18 cellular contexts compared by ENCODE assay signal in the genomic region with DNA sequence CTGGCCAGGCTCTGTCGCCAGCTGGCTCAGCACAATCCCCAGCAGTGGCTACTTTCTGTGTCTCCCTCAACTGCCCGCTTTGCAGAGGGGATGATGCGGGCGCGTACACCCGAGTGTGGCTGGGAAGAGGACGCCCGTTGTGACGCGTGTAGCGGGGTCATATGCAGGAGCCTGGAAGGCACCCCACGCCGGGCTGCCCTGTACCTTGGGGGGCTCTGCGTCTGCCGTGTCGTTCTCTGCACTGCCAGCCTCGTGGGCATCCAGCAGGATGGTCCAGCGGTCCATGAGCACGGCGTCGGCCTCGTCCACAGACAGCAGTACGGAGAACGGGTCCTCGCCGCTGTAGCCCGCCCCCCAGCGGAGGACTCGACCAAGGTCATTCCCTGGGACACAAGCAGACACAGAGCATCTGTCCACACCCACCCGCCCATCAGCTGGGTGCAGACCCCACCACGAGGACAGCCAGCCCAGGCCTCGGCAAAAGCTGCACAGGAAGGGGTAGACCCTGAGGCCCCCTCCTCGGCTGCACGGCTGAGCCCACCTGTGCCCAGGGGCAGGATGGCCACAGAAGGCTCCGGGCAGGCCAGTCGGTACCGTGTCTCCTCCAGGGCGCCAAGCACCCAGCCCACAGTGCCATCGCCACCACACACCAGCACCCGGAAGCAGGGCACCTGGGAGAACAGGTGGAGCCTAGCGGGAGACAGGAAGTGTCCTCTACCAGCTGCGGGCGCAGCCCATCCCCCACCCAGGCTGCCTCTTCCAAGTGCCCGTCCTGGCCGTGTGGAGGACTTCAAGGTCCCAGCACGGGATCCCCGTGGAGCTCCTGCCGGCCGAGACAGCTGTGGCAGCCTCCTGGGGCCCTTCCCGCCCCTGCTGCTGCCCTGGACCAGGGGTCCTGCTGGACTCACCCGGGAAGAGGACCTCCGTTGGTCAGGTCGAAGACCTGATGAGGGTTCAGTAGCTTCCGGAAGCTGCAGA. TPM values are rescaled to one million over a fixed set of nuclear protein-coding genes. Genes with fewer than 3 reads are reported as not detected.
A peak's percentile ranks its signal among the peaks of the same experiment; 100 is the strongest.
DNase-seq lines count a peak whose midpoint lies in the region; FAIRE-seq and TF ChIP-seq lines count a peak whose summit lies in the region.
"Had no signal": no experiment of that assay in that cellular context is flagged by ENCODE, and none has a peak within 500 bp of the region (broad histone marks: within the 10 kb centered on the region; RNA-seq: fewer than 3 reads in every experiment).

No MANE protein-coding gene starts in this region.

- H3K4me1 ChIP-seq in HEK293 (ENCODE audit: control insufficient read depth, insufficient read depth, low read length) (no peaks in the 10 kb centered on the region), kidney (ENCODE audit: control insufficient read depth in 1 of 2, insufficient read depth in 1 of 2, low read depth in 1 of 2, low read length in 2 of 2) (no peaks in the 10 kb centered on the region)
- H3K4me1 ChIP-seq: right lobe of liver had no signal

- peak; percentile 90 for DNase-seq in COR-L47 (lab: John Stamatoyannopoulos, UW)
- DNase-seq in NCI-H69 (lab: John Stamatoyannopoulos, UW): peak; percentile 78
- peak; percentile 76 for DNase-seq in kidney
- no peak for DNase-seq in HuH-7.5 (ENCODE audit: low spot score)
- no peak for DNase-seq in RCC 7860 (ENCODE audit: low spot score)
- DNase-seq in hypothalamus (lab: John Stamatoyannopoulos, UW): no peak
- DNase-seq: activated CD8-positive, alpha-beta memory T cell treated with anti-CD3 and anti-CD28 coated beads for 24 hours; brain microvascular endothelial cell; CD4-positive, CD25-positive, alpha-beta regulatory T cell; effector CD4-positive, alpha-beta T cell; MM.1S; nephron progenitor cell; right lobe of liver; stimulated activated CD4-positive, alpha-beta T cell treated with anti-CD3 and anti-CD28 coated beads, Interleukin-4, amount 100 ng/mL, for 1 hour had no signal

- FAIRE-seq in kidney (lab: Jason Lieb, UNC): no peak
- no peak for FAIRE-seq in RCC 7860 (lab: Jason Lieb, UNC)
- FAIRE-seq: GM12892 had no signal

- intact Hi-C loops in kidney (cut with DNase I): no loop called here

- no peak overlapping the region for H3K9ac ChIP-seq in kidney (ENCODE audit: low read length in 2 of 2)

- no peak overlapping the region for H3K4me3 ChIP-seq in HEK293 (ENCODE audit: low read depth, low read length)
- no peak overlapping the region for H3K4me3 ChIP-seq in kidney (ENCODE audit: low read length in 2 of 2)
- H3K4me3 ChIP-seq: right lobe of liver, tibial artery had no signal

- TF ChIP-seq CTCF in HEK293 (tag by site-specific recombination; IDR thresholded peaks at IDR 0.05): no peak
- TF ChIP-seq CTCF in kidney (IDR thresholded peaks at IDR 0.05; ENCODE audit: borderline replicate concordance, extremely low read depth, insufficient read depth): no peak

- H3K9me3 ChIP-seq in HEK293 (ENCODE audit: control insufficient read depth, insufficient read depth, low read depth, low read length) (no peaks in the 10 kb centered on the region), kidney (ENCODE audit: control insufficient read depth in 1 of 2, low read length in 2 of 2) (no peaks in the 10 kb centered on the region)
- H3K9me3 ChIP-seq: right lobe of liver, tibial artery had no signal

- CTCF ChIA-PET in HEK293 (lab: Yijun Ruan, JAX): no interaction called here

- POLR2A ChIA-PET in HEK293 (lab: Yijun Ruan, JAX): interaction anchor here (0.6 to 2.0 kb wide), 2 partner anchors 14 to 566 kb away, joined by 3 to 4 read pairs; no protein-coding TSS in a partner anchor

- H3K27ac ChIP-seq in HEK293 (ENCODE audit: extremely low read depth, low read depth, low read length) (no peak overlapping the region), kidney (ENCODE audit: low read depth in 2 of 2, low read length in 2 of 2) (no peak overlapping the region)
- H3K27ac ChIP-seq: brain microvascular endothelial cell, right lobe of liver, tibial artery had no signal

- peaks cover 0 to 81% of the 10 kb centered on the region in 2 experiments; a peak in 1 of 3 replicates for H3K36me3 ChIP-seq in HEK293 (ENCODE audit: control insufficient read depth in 2 of 2, insufficient read depth in 1 of 2, low read length in 2 of 2)
- no peaks in the 10 kb centered on the region for H3K36me3 ChIP-seq in kidney (ENCODE audit: control insufficient read depth in 1 of 2, insufficient read depth in 2 of 2, low read length in 2 of 2)

TF ChIP-seq in HEK293, 187 proteins besides CTCF, POLR2A, EP300 and RAD21:
- TF ChIP-seq, protein P1, sequence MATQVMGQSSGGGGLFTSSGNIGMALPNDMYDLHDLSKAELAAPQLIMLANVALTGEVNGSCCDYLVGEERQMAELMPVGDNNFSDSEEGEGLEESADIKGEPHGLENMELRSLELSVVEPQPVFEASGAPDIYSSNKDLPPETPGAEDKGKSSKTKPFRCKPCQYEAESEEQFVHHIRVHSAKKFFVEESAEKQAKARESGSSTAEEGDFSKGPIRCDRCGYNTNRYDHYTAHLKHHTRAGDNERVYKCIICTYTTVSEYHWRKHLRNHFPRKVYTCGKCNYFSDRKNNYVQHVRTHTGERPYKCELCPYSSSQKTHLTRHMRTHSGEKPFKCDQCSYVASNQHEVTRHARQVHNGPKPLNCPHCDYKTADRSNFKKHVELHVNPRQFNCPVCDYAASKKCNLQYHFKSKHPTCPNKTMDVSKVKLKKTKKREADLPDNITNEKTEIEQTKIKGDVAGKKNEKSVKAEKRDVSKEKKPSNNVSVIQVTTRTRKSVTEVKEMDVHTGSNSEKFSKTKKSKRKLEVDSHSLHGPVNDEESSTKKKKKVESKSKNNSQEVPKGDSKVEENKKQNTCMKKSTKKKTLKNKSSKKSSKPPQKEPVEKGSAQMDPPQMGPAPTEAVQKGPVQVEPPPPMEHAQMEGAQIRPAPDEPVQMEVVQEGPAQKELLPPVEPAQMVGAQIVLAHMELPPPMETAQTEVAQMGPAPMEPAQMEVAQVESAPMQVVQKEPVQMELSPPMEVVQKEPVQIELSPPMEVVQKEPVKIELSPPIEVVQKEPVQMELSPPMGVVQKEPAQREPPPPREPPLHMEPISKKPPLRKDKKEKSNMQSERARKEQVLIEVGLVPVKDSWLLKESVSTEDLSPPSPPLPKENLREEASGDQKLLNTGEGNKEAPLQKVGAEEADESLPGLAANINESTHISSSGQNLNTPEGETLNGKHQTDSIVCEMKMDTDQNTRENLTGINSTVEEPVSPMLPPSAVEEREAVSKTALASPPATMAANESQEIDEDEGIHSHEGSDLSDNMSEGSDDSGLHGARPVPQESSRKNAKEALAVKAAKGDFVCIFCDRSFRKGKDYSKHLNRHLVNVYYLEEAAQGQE (tag by site-specific recombination; IDR thresholded peaks at IDR 0.05): no peak
- TF ChIP-seq, protein P2, sequence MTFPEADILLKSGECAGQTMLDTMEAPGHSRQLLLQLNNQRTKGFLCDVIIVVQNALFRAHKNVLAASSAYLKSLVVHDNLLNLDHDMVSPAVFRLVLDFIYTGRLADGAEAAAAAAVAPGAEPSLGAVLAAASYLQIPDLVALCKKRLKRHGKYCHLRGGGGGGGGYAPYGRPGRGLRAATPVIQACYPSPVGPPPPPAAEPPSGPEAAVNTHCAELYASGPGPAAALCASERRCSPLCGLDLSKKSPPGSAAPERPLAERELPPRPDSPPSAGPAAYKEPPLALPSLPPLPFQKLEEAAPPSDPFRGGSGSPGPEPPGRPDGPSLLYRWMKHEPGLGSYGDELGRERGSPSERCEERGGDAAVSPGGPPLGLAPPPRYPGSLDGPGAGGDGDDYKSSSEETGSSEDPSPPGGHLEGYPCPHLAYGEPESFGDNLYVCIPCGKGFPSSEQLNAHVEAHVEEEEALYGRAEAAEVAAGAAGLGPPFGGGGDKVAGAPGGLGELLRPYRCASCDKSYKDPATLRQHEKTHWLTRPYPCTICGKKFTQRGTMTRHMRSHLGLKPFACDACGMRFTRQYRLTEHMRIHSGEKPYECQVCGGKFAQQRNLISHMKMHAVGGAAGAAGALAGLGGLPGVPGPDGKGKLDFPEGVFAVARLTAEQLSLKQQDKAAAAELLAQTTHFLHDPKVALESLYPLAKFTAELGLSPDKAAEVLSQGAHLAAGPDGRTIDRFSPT (tag by site-specific recombination; IDR thresholded peaks at IDR 0.05): peak; percentile 35; the same call in 1 of the 2 replicates

RNA-seq across cellular contexts. Expression of gene DGKQ, which starts 10.8 kb away (rescaled TPM):
- total RNA-seq in kidney: 13.7 TPM
- 3.5 TPM for polyA plus RNA-seq in kidney (ENCODE audit: insufficient read depth, low read depth, low replicate concordance)

RNA-seq across cellular contexts. Expression of gene IDUA, which starts 24.3 kb away (rescaled TPM):
- 58.5 TPM for total RNA-seq in kidney
- polyA plus RNA-seq in kidney (ENCODE audit: insufficient read depth, low read depth, low replicate concordance): 11.9 TPM

RNA-seq across cellular contexts. Expression of gene TMEM175, which starts 30.3 kb away (rescaled TPM):
- total RNA-seq in kidney: 31.1 TPM
- 26.0 TPM for polyA plus RNA-seq in kidney (ENCODE audit: insufficient read depth, low read depth, low replicate concordance)

RNA-seq across cellular contexts. Expression of gene GAK, which starts 30.4 kb away (rescaled TPM):
- total RNA-seq in kidney: 124 TPM
- 92.0 TPM for polyA plus RNA-seq in kidney (ENCODE audit: insufficient read depth, low read depth, low replicate concordance)

RNA-seq across cellular contexts. Expression of gene SLC26A1, which starts 30.7 kb away (rescaled TPM):
- total RNA-seq in kidney: 2.9 TPM
- polyA plus RNA-seq in kidney (ENCODE audit: insufficient read depth, low read depth, low replicate concordance): 10.2 TPM
- total RNA-seq: SK-MEL-5 had no signal

Comparison
In these comparisons a context has a peak if more than half of its experiments do, and no peak if none do; other contexts are left out.
1. DNase-seq: peak in COR-L47 (single experiment), NCI-H69 (single experiment) and kidney (single experiment); none in HuH-7.5 (single experiment), RCC 7860 (single experiment) and hypothalamus (0 of 51).